In genomic region chr22:23841292-23841691, GRCh38 we compare ENCODE assay signal across 23 cellular contexts. TPM values are rescaled to one million over a fixed set of nuclear protein-coding genes. Genes with fewer than 3 reads are reported as not detected.
DNase-seq lines count a peak whose midpoint lies in the region; ATAC-seq, FAIRE-seq and TF ChIP-seq lines count a peak whose summit lies in the region.
"Had no signal": no experiment of that assay in that cellular context is flagged by ENCODE, and none has a peak within 500 bp of the region (broad histone marks: within the 10 kb centered on the region; RNA-seq: fewer than 3 reads in every experiment).

No MANE protein-coding gene starts in this region.

- H3K36me3 ChIP-seq in RWPE2 (ENCODE audit: low read depth) = no peaks in the 10 kb centered on the region
- no peaks in the 10 kb centered on the region for H3K36me3 ChIP-seq in kidney (ENCODE audit: control insufficient read depth in 1 of 2, insufficient read depth in 2 of 2, low read length in 2 of 2)
- no peaks in the 10 kb centered on the region for H3K36me3 ChIP-seq in gastrocnemius medialis
- H3K36me3 ChIP-seq in sigmoid colon = peaks cover 0 to 2% (median 0%) of the 10 kb centered on the region in 4 donors

- peak; percentile 42 for DNase-seq in Right ventricle myocardium inferior (ENCODE audit: missing footprints)
- no peak for DNase-seq in cardiac septum (ENCODE audit: low spot score)
- peak; percentile 33 for DNase-seq in RWPE2 (ENCODE audit: low spot score)
- peak; percentile 65 for DNase-seq in kidney
- no peak for DNase-seq in gastrocnemius medialis
- no peak for DNase-seq in stimulated activated naive CD4-positive, alpha-beta T cell treated with Interleukin-2 at 50 U/mL for 16 hours (lab: John Stamatoyannopoulos, UW)
- no peak for DNase-seq in sigmoid colon
- DNase-seq: activated CD4-positive, alpha-beta T cell treated with anti-CD3 and anti-CD28 coated beads for 48 hours; activated CD8-positive, alpha-beta memory T cell treated with anti-CD3 and anti-CD28 coated beads, Interleukin-2, amount 10 ng/mL, durations not matched to agents 7 days and 5 days; foreskin fibroblast; NCI-H1694; NCI-H2171; NCI-H524; small intestine; testis had no signal

- H3K4me1 ChIP-seq in RWPE2 (ENCODE audit: insufficient read depth, poor library complexity, severe bottlenecking) (peaks cover 3% of the 10 kb centered on the region), kidney (ENCODE audit: control insufficient read depth in 1 of 2, insufficient read depth in 1 of 2, low read depth in 1 of 2, low read length in 2 of 2) (peaks cover 0 to 20% of the 10 kb centered on the region in 2 donors), gastrocnemius medialis (peaks cover 53 to 56% of the 10 kb centered on the region in 2 donors), sigmoid colon (peaks cover 0 to 23% (median 19%) of the 10 kb centered on the region in 4 donors)

- no peak for ATAC-seq in Right ventricle myocardium inferior
- ATAC-seq in RWPE2 (ENCODE audit: low read depth) = no peak
- no peak for ATAC-seq in gastrocnemius medialis
- ATAC-seq in GM18861 (IDR thresholded peaks at IDR 0.05; ENCODE audit: unreplicated experiment) = no peak
- ATAC-seq: activated CD8-positive, alpha-beta memory T cell treated with anti-CD3 and anti-CD28 coated beads, Interleukin-2, amount 10 ng/mL, durations not matched to agents 7 days and 5 days; GM12878; left lobe of liver; Panc1 had no signal

- H3K9me3 ChIP-seq in RWPE2 (ENCODE audit: severe bottlenecking) (no peaks in the 10 kb centered on the region), kidney (ENCODE audit: control insufficient read depth in 1 of 2, low read length in 2 of 2) (no peaks in the 10 kb centered on the region), gastrocnemius medialis (no peaks in the 10 kb centered on the region), sigmoid colon (no peaks in the 10 kb centered on the region)
- H3K9me3 ChIP-seq: neutrophil, SJSA1, testis had no signal

- intact Hi-C loops in Right ventricle myocardium inferior (cut with DNase I) (loop anchor here (2.0 kb wide), 1 partner anchor 14 kb away; no protein-coding TSS in a partner anchor), cardiac septum (cut with DNase I) (no loop called here), kidney (cut with DNase I) (loop anchor here (10.0 kb wide), 1 partner anchor 66 kb away; the partner anchor contains the start of gene MMP11), gastrocnemius medialis (cut with DNase I; ENCODE audit: low total_unique reads) (no loop called here), sigmoid colon (cut with DNase I) (no loop called here)

- no peak for TF ChIP-seq CTCF in RWPE2 (IDR thresholded peaks at IDR 0.05; ENCODE audit: poor library complexity, severe bottlenecking)
- no peak for TF ChIP-seq CTCF in kidney (IDR thresholded peaks at IDR 0.05; ENCODE audit: borderline replicate concordance, extremely low read depth, insufficient read depth)
- no peak for TF ChIP-seq CTCF in gastrocnemius medialis (IDR thresholded peaks at IDR 0.05 in 4 of 5, conservative IDR thresholded peaks at IDR 0.05 in 1 of 5)
- TF ChIP-seq CTCF in sigmoid colon (IDR thresholded peaks at IDR 0.05) = no peak

- H3K9ac ChIP-seq in kidney (ENCODE audit: low read length in 2 of 2) = no peak overlapping the region

- no peak overlapping the region for H3K4me3 ChIP-seq in RWPE2 (ENCODE audit: severe bottlenecking)
- H3K4me3 ChIP-seq in kidney (ENCODE audit: low read length in 2 of 2) = no peak overlapping the region
- H3K4me3 ChIP-seq in gastrocnemius medialis = no peak overlapping the region
- no peak overlapping the region for H3K4me3 ChIP-seq in sigmoid colon
- H3K4me3 ChIP-seq: GM12878, SJSA1, testis had no signal

- no peak for TF ChIP-seq EP300 in sigmoid colon (IDR thresholded peaks at IDR 0.05)

- TF ChIP-seq POLR2A in gastrocnemius medialis (IDR thresholded peaks at IDR 0.05) = no peak
- TF ChIP-seq POLR2A in sigmoid colon (IDR thresholded peaks at IDR 0.05) = no peak

- no peaks in the 10 kb centered on the region for H3K27me3 ChIP-seq in RWPE2 (ENCODE audit: insufficient read depth, poor library complexity, severe bottlenecking)
- H3K27me3 ChIP-seq in gastrocnemius medialis = no peaks in the 10 kb centered on the region
- no peaks in the 10 kb centered on the region for H3K27me3 ChIP-seq in sigmoid colon
- H3K27me3 ChIP-seq: neutrophil, SJSA1, testis had no signal

- in situ Hi-C loops in gastrocnemius medialis (cut with MboI; ENCODE audit: low sequenced_read_pairs in 4 of 4) = loop anchor here in 1 of 4 donors (10.0 kb wide), 1 partner anchor 66 kb away; the partner anchor contains the start of gene MMP11

- no peak for FAIRE-seq in kidney (lab: Jason Lieb, UNC)
- FAIRE-seq: astrocyte, GM12878, small intestine had no signal

- H3K27ac ChIP-seq in RWPE2 (ENCODE audit: poor library complexity, severe bottlenecking) = no peak overlapping the region
- H3K27ac ChIP-seq in kidney (ENCODE audit: low read depth in 2 of 2, low read length in 2 of 2) = no peak overlapping the region
- peak overlapping the region; percentile 91 to 98 (median 96) for H3K27ac ChIP-seq in gastrocnemius medialis
- no peak overlapping the region for H3K27ac ChIP-seq in sigmoid colon
- H3K27ac ChIP-seq: neutrophil, SJSA1, testis had no signal

- 78 to 79% methylated on average over 5 of the region's 5 CpGs for WGBS in sigmoid colon, 2 donors

RNA-seq across cellular contexts. Expression of gene DERL3, which starts 2.5 kb away (rescaled TPM):
- total RNA-seq in Right ventricle myocardium inferior = 3.1 TPM
- total RNA-seq in cardiac septum = 2.2 TPM
- total RNA-seq in kidney = 24.7 TPM
- polyA plus RNA-seq in kidney (ENCODE audit: insufficient read depth, low read depth, low replicate concordance) = 3.1 TPM
- 1 to 10 TPM in 3 of 4 donors, under 1 TPM in 1; 0.72 to 1.5 (median 1.3) TPM for total RNA-seq in gastrocnemius medialis
- under 1 TPM in 2 of 4 donors, not detected in 2; 0.28 to 0.36 TPM for total RNA-seq in sigmoid colon
- 10 to 100 TPM in 1 of 3 donors, 1 to 10 TPM in 2; 1.8 to 18.3 (median 5.1) TPM for polyA plus RNA-seq in sigmoid colon
- total RNA-seq: HT1080, SJSA1 had no signal

RNA-seq across cellular contexts. Expression of gene SLC2A11, which starts 16.4 kb away (rescaled TPM):
- 20.3 TPM for total RNA-seq in Right ventricle myocardium inferior
- total RNA-seq in cardiac septum = 19.7 TPM
- 28.9 TPM for total RNA-seq in kidney
- polyA plus RNA-seq in kidney (ENCODE audit: insufficient read depth, low read depth, low replicate concordance) = 23.7 TPM
- total RNA-seq in gastrocnemius medialis = 10 to 100 TPM in 1 of 4 donors, 1 to 10 TPM in 3; 2.4 to 19.0 (median 6.2) TPM
- total RNA-seq in sigmoid colon = 10 to 100 TPM; 13.8 to 23.5 (median 16.4) TPM
- 10 to 100 TPM in 1 of 3 donors, 1 to 10 TPM in 2; 4.8 to 12.5 (median 5.5) TPM for polyA plus RNA-seq in sigmoid colon

RNA-seq across cellular contexts. Expression of gene MIF, which starts 52.9 kb away (rescaled TPM):
- total RNA-seq in Right ventricle myocardium inferior (272 TPM), cardiac septum (317 TPM), kidney (505 TPM), gastrocnemius medialis (100 to 1,000 TPM in 3 of 4 donors, 10 to 100 TPM in 1; 78.1 to 145 (median 129) TPM), sigmoid colon (100 to 1,000 TPM; 159 to 296 (median 216) TPM)
- polyA plus RNA-seq in kidney (ENCODE audit: insufficient read depth, low read depth, low replicate concordance) (1,211 TPM), sigmoid colon (100 to 1,000 TPM; 333 to 684 (median 353) TPM)

RNA-seq across cellular contexts. Expression of gene SMARCB1, which starts 54.5 kb away (rescaled TPM):
- 52.5 TPM for total RNA-seq in Right ventricle myocardium inferior
- 50.4 TPM for total RNA-seq in cardiac septum
- 79.0 TPM for total RNA-seq in kidney
- polyA plus RNA-seq in kidney (ENCODE audit: insufficient read depth, low read depth, low replicate concordance) = 68.7 TPM
- total RNA-seq in gastrocnemius medialis = 10 to 100 TPM; 37.8 to 65.6 (median 55.2) TPM
- total RNA-seq in sigmoid colon = 10 to 100 TPM; 25.0 to 85.7 (median 45.5) TPM
- polyA plus RNA-seq in sigmoid colon = 10 to 100 TPM; 39.0 to 70.8 (median 43.9) TPM

Comparison
In these comparisons a context has a peak if more than half of its experiments do, and no peak if none do; other contexts are left out.
1. DNase-seq: peak in Right ventricle myocardium inferior (single experiment), RWPE2 (single experiment) and kidney (single experiment); none in cardiac septum (single experiment), gastrocnemius medialis (0 of 2), stimulated activated naive CD4-positive, alpha-beta T cell treated with Interleukin-2 at 50 U/mL for 16 hours (single experiment) and sigmoid colon (single experiment).
2. intact Hi-C loops: an anchor here in Right ventricle myocardium inferior (2.0 kb wide) and kidney (10.0 kb wide); none called in cardiac septum, gastrocnemius medialis and sigmoid colon.
3. H3K27ac ChIP-seq: peak in gastrocnemius medialis (4 of 4); none in RWPE2 (single experiment), kidney (0 of 2) and sigmoid colon (0 of 4).